19 cellular contexts compared by ENCODE assay signal in the genomic region with DNA sequence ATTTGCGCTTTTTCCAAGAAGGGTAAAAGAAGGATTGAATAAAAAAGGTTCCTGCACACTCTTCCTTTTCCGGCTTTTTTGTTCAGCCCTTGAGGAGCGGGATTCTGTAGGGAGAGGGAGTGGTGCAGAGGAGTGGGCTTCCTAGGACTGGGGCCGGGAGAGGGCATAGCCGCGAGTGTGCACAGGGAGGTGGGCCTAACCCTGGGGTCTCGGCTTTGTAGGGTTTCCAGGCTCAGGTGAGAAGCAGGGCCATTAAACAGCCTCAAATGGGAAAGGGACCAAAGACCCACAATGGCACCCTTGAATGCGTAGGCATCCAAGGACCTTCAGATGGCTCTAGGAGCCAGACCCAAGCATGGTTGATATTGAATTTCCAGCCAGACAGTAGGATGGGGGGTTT.
"Had no signal": no experiment of that assay in that cellular context is flagged by ENCODE, and none has a peak within 500 bp of the region (broad histone marks: within the 10 kb centered on the region; RNA-seq: fewer than 3 reads in every experiment).

No MANE protein-coding gene starts in this region.

- H3K27ac Mint-ChIP-seq: immature natural killer cell, mesothelial cell of epicardium, natural killer cell, neural progenitor cell had no signal

- DNase-seq: effector memory CD4-positive, alpha-beta T cell; esophagus squamous epithelium; glutamatergic neuron; immature natural killer cell; left colon; natural killer cell; occipital lobe; right lobe of liver; stimulated activated CD4-positive, alpha-beta T cell treated with anti-CD3 and anti-CD28 coated beads, Interleukin-12 subunit alpha, Interleukin-12 subunit beta, amount 100 ng/mL, for 4 hours; stimulated activated naive CD4-positive, alpha-beta T cell treated with Interleukin-2 at 50 U/mL for 16 hours; upper lobe of left lung; uterus had no signal

- H3K4me1 ChIP-seq: neural progenitor cell, parathyroid adenoma, uterus had no signal

- H3K27me3 ChIP-seq: gastroesophageal sphincter, right lobe of liver, upper lobe of left lung, uterus had no signal

- H3K36me3 ChIP-seq: gastroesophageal sphincter, neural progenitor cell, prostate gland, right lobe of liver, uterus had no signal

- H3K9ac ChIP-seq: neural progenitor cell, parathyroid adenoma had no signal

- H3K4me3 Mint-ChIP-seq: central memory CD8-positive, alpha-beta T cell; immature natural killer cell; mesothelial cell of epicardium; natural killer cell; neural progenitor cell had no signal

- H3K4me3 ChIP-seq: esophagus squamous epithelium, gastroesophageal sphincter, neural progenitor cell, prostate gland, right lobe of liver, upper lobe of left lung, uterus had no signal

- H3K9me3 ChIP-seq: esophagus squamous epithelium, gastroesophageal sphincter, prostate gland, right lobe of liver, upper lobe of left lung, uterus had no signal

- H3K9me3 Mint-ChIP-seq: central memory CD8-positive, alpha-beta T cell; immature natural killer cell; mesothelial cell of epicardium; natural killer cell; neural progenitor cell had no signal

- H3K27ac ChIP-seq: epithelial cell of prostate, gastroesophageal sphincter, neural progenitor cell, parathyroid adenoma, prostate gland, right lobe of liver, uterus had no signal

- H2AFZ ChIP-seq: parathyroid adenoma had no signal

- ATAC-seq: gastroesophageal sphincter, natural killer cell had no signal

- H3K79me2 ChIP-seq: parathyroid adenoma had no signal

- H3K36me3 Mint-ChIP-seq: immature natural killer cell, mesothelial cell of epicardium, natural killer cell, neural progenitor cell had no signal

- H3K4me2 ChIP-seq: neural progenitor cell had no signal
